ENCODE assay signal across 21 cellular contexts in the genomic region with DNA sequence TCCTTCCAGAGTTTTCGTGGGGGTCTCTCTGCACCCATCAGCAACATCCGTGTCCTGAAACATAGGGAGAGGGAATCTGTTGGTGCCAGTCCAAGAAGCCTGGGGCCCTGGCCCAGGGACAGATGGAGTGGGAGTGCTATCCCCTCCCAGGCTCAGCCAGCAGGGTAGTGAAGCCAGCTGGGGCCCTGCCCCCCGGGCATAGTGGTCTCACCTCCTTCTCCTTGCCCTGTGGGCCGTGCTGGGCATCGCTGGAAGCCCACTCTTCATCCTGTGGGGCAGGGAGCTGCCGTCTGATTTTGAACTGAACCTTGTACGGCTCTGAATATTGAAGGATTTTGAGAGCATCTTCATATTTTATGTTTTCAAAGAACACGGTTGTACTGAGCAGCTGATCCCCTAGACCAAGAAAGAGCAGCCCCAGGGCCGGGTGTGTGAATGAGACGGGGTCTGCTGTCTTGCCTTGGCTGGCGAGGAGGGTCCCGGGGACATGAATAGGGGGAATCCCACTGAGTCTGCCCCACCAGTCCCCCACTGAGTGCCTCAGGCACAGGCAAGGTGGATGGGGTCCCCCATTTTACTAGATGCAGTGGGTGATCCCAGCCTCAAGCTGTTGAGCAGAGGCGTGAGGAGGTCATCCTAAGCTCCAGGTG. TPM values are rescaled to one million over a fixed set of nuclear protein-coding genes. Genes with fewer than 3 reads are reported as not detected.
"Had no signal": no experiment of that assay in that cellular context is flagged by ENCODE, and none has a peak within 500 bp of the region (broad histone marks: within the 10 kb centered on the region; RNA-seq: fewer than 3 reads in every experiment).

No MANE protein-coding gene starts in this region.

- H3K27me3 ChIP-seq: esophagus squamous epithelium, gastroesophageal sphincter, pancreas had no signal

- H3K4me3 ChIP-seq: esophagus squamous epithelium, gastroesophageal sphincter, pancreas, prostate gland, stomach, thoracic aorta, transverse colon had no signal

- H3K9me3 Mint-ChIP-seq: dendritic cell treated with granulocyte-macrophage colony-stimulating factor and Interleukin-4, amounts not matched to agents 40 ng/mL and 50 ng/mL, for 4 days; effector memory CD8-positive, alpha-beta T cell; natural killer cell; neural crest cell had no signal

- H3K36me3 Mint-ChIP-seq: natural killer cell had no signal

- H3K27ac ChIP-seq: epithelial cell of prostate, esophagus squamous epithelium, gastroesophageal sphincter, pancreas, prostate gland, stomach, thoracic aorta, transverse colon had no signal

- H3K9me3 ChIP-seq: esophagus squamous epithelium, gastroesophageal sphincter, pancreas, prostate gland, stomach, thoracic aorta, transverse colon had no signal

- DNase-seq: effector memory CD8-positive, alpha-beta T cell; esophagus squamous epithelium; foreskin fibroblast; mammary epithelial cell; natural killer cell; nucleus accumbens; stimulated activated CD4-positive, alpha-beta T cell treated with anti-CD3 and anti-CD28 coated beads, Interleukin-2, amount 100 ng/mL, for 24 hours; stimulated activated CD4-positive, alpha-beta T cell treated with anti-CD3 and anti-CD28 coated beads, Interleukin-4, amount 100 ng/mL, for 4 hours; stimulated activated naive CD4-positive, alpha-beta T cell; stomach; substantia nigra; transverse colon had no signal

- H3K4me3 Mint-ChIP-seq: dendritic cell treated with granulocyte-macrophage colony-stimulating factor and Interleukin-4, amounts not matched to agents 40 ng/mL and 50 ng/mL, for 4 days; effector memory CD8-positive, alpha-beta T cell; natural killer cell; neural crest cell had no signal

- H3K4me1 ChIP-seq: pancreas, prostate gland had no signal

- H3K36me3 ChIP-seq: pancreas, prostate gland, transverse colon had no signal

- H3K4me1 Mint-ChIP-seq: natural killer cell, neural crest cell had no signal

- H3K27ac Mint-ChIP-seq: dendritic cell treated with granulocyte-macrophage colony-stimulating factor and Interleukin-4, amounts not matched to agents 40 ng/mL and 50 ng/mL, for 4 days; effector memory CD8-positive, alpha-beta T cell; natural killer cell had no signal

- ATAC-seq: effector memory CD8-positive, alpha-beta T cell; gastroesophageal sphincter; left lobe of liver; natural killer cell; pancreas had no signal

RNA-seq across cellular contexts. Expression of gene PLD4, which starts 30.2 kb away (rescaled TPM):
- total RNA-seq: left lobe of liver, myocyte had no signal
